Comparison of ENCODE assay signal across 8 cellular contexts in the genomic region with DNA sequence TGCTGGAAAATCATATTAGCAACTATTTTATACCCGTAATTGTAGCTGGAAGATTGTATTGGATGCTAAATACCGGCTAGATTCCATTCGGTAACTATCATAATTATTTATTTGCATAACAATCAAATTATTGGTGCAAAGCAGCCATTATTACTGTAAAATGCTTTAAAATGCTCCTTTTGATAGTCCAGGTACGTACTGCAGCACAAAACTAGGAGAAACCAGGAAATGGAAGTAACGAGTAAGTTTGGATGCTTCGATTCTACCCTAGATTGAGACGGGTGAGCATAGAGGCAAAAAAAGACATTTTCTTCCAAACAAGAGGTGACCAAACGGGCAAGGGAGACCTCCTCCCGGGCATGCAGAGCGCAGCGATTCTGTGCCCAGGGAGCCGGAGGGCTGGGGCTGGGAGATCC. TPM values are rescaled to one million over a fixed set of nuclear protein-coding genes. Genes with fewer than 3 reads are reported as not detected.
DNase-seq lines count a peak whose midpoint lies in the region; ATAC-seq and TF ChIP-seq lines count a peak whose summit lies in the region.

No MANE protein-coding gene starts in this region.

- H3K27ac ChIP-seq in thoracic aorta: peak overlapping the region; percentile 92 to 96

- H3K36me3 ChIP-seq in thoracic aorta: no peaks in the 10 kb centered on the region

- no peak for DNase-seq in astrocyte of the cerebellum (ENCODE audit: low read depth)
- no peak for DNase-seq in left lobe of liver (ENCODE audit: low spot score)
- no peak for DNase-seq in thoracic aorta (ENCODE audit: low spot score)
- no peak for DNase-seq in NCI-H2107 treated with DMSO at 0.1 percent for 48 hours (lab: John Stamatoyannopoulos, UW; ENCODE audit: unreplicated experiment)
- no peak for DNase-seq in RKO (ENCODE audit: low spot score)
- no peak for DNase-seq in mesenteric fat pad (ENCODE audit: low spot score)

- H3K27me3 ChIP-seq in thoracic aorta (replicated peaks; ENCODE audit: insufficient read depth): no peaks in the 10 kb centered on the region

- H3K4me3 ChIP-seq in astrocyte of the cerebellum (ENCODE audit: low read depth, low read length): peak overlapping the region; percentile 83
- H3K4me3 ChIP-seq in thoracic aorta: peak overlapping the region; percentile 86

- no peak for TF ChIP-seq CTCF in astrocyte of the cerebellum (IDR thresholded peaks at IDR 0.05; ENCODE audit: low read depth, low read length, missing control alignments)
- TF ChIP-seq CTCF in thoracic aorta (IDR thresholded peaks at IDR 0.05): no peak

- no peaks in the 10 kb centered on the region for H3K9me3 ChIP-seq in thoracic aorta

- ATAC-seq in GM18868 (IDR thresholded peaks at IDR 0.05; ENCODE audit: unreplicated experiment) (peak; percentile 30), HG03175 (IDR thresholded peaks at IDR 0.05; ENCODE audit: unreplicated experiment) (peak; percentile 28), left lobe of liver (peak; percentile 52), thoracic aorta (ENCODE audit: insufficient number of reproducible peaks, low FRiP score, low read depth) (no peak)

- in situ Hi-C loops in astrocyte of the cerebellum (cut with HindIII; ENCODE audit: low sequenced_read_pairs): no loop called here

- H3K4me1 ChIP-seq in thoracic aorta (ENCODE audit: control insufficient read depth in 1 of 2, low read depth in 2 of 2): peaks cover 9 to 14% of the 10 kb centered on the region in 2 donors

RNA-seq across cellular contexts. Expression of gene XRN2, which starts 0.5 kb away (rescaled TPM):
- total RNA-seq in left lobe of liver (18.4 TPM), thoracic aorta (10 to 100 TPM; 44.7 to 72.2 TPM), mesenteric fat pad (55.1 TPM)
